1 cellular context compared by ENCODE assay signal in the genomic region with DNA sequence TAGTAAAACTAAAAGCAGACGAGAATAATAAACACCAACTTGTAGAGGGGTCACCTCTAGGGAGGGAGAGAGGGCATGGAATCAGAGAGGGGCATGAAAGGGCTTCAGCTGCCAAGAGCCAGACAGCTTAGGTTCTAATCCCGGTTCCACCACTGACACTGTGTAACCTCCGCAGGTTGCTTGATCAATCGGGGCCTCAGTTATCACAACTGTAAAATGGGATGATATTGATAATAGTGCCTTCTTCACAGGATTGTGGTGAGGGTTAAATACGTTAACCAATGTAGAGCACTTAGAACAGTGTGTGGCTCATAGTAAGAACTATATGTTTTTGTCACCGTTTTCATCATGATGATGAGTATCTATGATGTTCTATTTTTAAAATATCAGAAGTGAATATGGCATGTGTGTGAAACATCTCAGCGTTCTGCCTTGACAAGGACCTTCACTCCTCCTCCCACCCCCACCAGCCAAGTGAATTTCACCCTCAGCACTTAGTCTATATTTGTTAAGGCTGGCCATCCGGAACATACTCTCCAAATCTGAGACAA.
TF ChIP-seq lines count a peak whose summit lies in the region.

No MANE protein-coding gene starts in this region.

TF ChIP-seq in H1, 55 proteins besides CTCF, POLR2A, EP300 and RAD21:
- TF ChIP-seq SAP30 (IDR thresholded peaks at IDR 0.05; ENCODE audit: insufficient read depth, insufficient replicate concordance, low read length) (no peak), KDM1A (IDR thresholded peaks at IDR 0.05; ENCODE audit: borderline replicate concordance, low read length) (0 out of 2 replicates have a peak, but pooled peaks have one; percentile 60)
